Comparison of ENCODE assay signal across 19 cellular contexts in the genomic region with DNA sequence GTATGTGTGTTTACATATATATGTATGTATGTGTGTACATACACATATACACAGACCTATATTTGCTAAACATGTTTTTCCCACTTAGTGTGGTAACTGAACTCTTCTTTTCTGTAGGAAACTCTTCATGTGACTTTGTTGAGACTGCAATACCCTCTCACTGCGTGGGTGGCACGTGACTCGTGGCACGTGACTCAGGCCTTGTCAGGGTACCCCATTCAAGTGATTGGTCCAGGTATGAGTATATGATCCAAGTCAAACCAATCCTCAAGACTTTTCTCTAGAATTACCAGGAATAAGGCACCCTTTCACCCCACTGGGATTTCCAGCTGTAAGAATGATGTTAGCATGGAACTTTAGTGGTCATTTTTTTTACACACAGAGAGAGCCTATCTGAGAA.
DNase-seq lines count a peak whose midpoint lies in the region; ATAC-seq, FAIRE-seq and TF ChIP-seq lines count a peak whose summit lies in the region.
"Had no signal": no experiment of that assay in that cellular context is flagged by ENCODE, and none has a peak within 500 bp of the region (broad histone marks: within the 10 kb centered on the region; RNA-seq: fewer than 3 reads in every experiment).

No MANE protein-coding gene starts in this region.

- FAIRE-seq in bronchial epithelial cell (lab: Jason Lieb, UNC) = no peak
- FAIRE-seq: frontal cortex, kidney, small intestine, TTC549 had no signal

- H3K36me3 ChIP-seq in MG63 (no peaks in the 10 kb centered on the region), bronchial epithelial cell (ENCODE audit: control insufficient read depth, insufficient read depth, low read length) (no peaks in the 10 kb centered on the region)
- H3K36me3 ChIP-seq: BLaER1, transverse colon had no signal

- H3K4me3 ChIP-seq in MG63 = no peak overlapping the region
- no peak overlapping the region for H3K4me3 ChIP-seq in bronchial epithelial cell (ENCODE audit: low read depth, low read length)
- H3K4me3 ChIP-seq: BLaER1, transverse colon had no signal

- H3K27me3 ChIP-seq in MG63 = no peaks in the 10 kb centered on the region
- no peaks in the 10 kb centered on the region for H3K27me3 ChIP-seq in bronchial epithelial cell (ENCODE audit: control insufficient read depth, insufficient read depth, low read length)
- H3K27me3 ChIP-seq: BLaER1, transverse colon had no signal

- no peak for ATAC-seq in GM18867 (IDR thresholded peaks at IDR 0.05; ENCODE audit: unreplicated experiment)
- ATAC-seq: activated T-helper 17 cell treated with anti-CD3 and anti-CD28 coated beads, Interleukin-2, amount 50 U/mL, for 72 hours; esophagus mucosa; stimulated activated effector memory CD8-positive, alpha-beta T cell treated with anti-CD3 and anti-CD28 coated beads, Interleukin-12 subunit alpha, Interleukin-12 subunit beta, amount 100 ng/mL, for 72 hours; T-helper 17 cell had no signal

- TF ChIP-seq CTCF in bronchial epithelial cell (IDR thresholded peaks at IDR 0.05; ENCODE audit: insufficient read depth, low read length, severe bottlenecking) = no peak

- DNase-seq in activated naive CD4-positive, alpha-beta T cell treated with anti-CD3 and anti-CD28 coated beads, Interleukin-2, amount 50 U/mL, for 16 hours = peak; percentile 12
- DNase-seq in activated naive CD4-positive, alpha-beta T cell (lab: John Stamatoyannopoulos, UW) = no peak
- DNase-seq in MG63 = peak; percentile 22
- DNase-seq in bronchial epithelial cell (ENCODE audit: low read depth) = peak; percentile 44
- DNase-seq in stimulated activated CD4-positive, alpha-beta T cell treated with anti-CD3 and anti-CD28 coated beads, Interleukin-4, amount 100 ng/mL, for 48 hours (ENCODE audit: low read depth in 2 of 2) = peak; percentile 9 to 12
- no peak for DNase-seq in OCI-M2 (lab: John Stamatoyannopoulos, UW; ENCODE audit: unreplicated experiment)
- DNase-seq: kidney, NCI-H1694, Right ventricle myocardium superior, small intestine, T-helper 17 cell, transverse colon had no signal

- H3K9me3 ChIP-seq in MG63 = no peaks in the 10 kb centered on the region
- H3K9me3 ChIP-seq: BLaER1, transverse colon had no signal

Comparison
In these comparisons a context has a peak if more than half of its experiments do, and no peak if none do; other contexts are left out.
1. DNase-seq: peak in activated naive CD4-positive, alpha-beta T cell treated with anti-CD3 and anti-CD28 coated beads, Interleukin-2, amount 50 U/mL, for 16 hours (single experiment), MG63 (single experiment), bronchial epithelial cell (single experiment) and stimulated activated CD4-positive, alpha-beta T cell treated with anti-CD3 and anti-CD28 coated beads, Interleukin-4, amount 100 ng/mL, for 48 hours (2 of 2); none in activated naive CD4-positive, alpha-beta T cell (0 of 4) and OCI-M2 (single experiment).